ENCODE assay signal across 2 cellular contexts in genomic region chr9:121779381-121780117, GRCh38.
TF ChIP-seq lines count a peak whose summit lies in the region.

No MANE protein-coding gene starts in this region.

TF ChIP-seq in HEK293, 187 proteins besides CTCF, POLR2A, EP300 and RAD21 (continued from another document):
- TF ChIP-seq ZBTB49 (tag by site-specific recombination; IDR thresholded peaks at IDR 0.05; ENCODE audit: low read depth) (no peak), ZNF510 (tag by site-specific recombination; IDR thresholded peaks at IDR 0.05; ENCODE audit: insufficient replicate concordance) (no peak), ZNF26 (tag by site-specific recombination; IDR thresholded peaks at IDR 0.05) (peak; percentile 72; the same call in 1 of the 2 replicates)

TF ChIP-seq in H1, 55 proteins besides CTCF, POLR2A, EP300 and RAD21 (continued from another document):
- no peak for TF ChIP-seq TAF1 (IDR thresholded peaks at IDR 0.05; ENCODE audit: low read depth, low read length)
- TF ChIP-seq ASH2L (IDR thresholded peaks at IDR 0.05; ENCODE audit: low read length) = no peak
- TF ChIP-seq RFX5 (IDR thresholded peaks at IDR 0.05; ENCODE audit: borderline replicate concordance, low read depth, low read length) = no peak
- no peak for TF ChIP-seq RNF2 (IDR thresholded peaks at IDR 0.05; ENCODE audit: borderline replicate concordance, low read depth, low read length, missing control alignments, poor library complexity, severe bottlenecking)
- TF ChIP-seq CHD1 (IDR thresholded peaks at IDR 0.05; ENCODE audit: low read depth, low read length) = no peak
- TF ChIP-seq NANOG (IDR thresholded peaks at IDR 0.05; ENCODE audit: insufficient read depth, low read depth, low read length, poor library complexity, severe bottlenecking) = no peak
- TF ChIP-seq RBBP5 (IDR thresholded peaks at IDR 0.05; ENCODE audit: borderline replicate concordance, low read depth, low read length) = no peak
- TF ChIP-seq, protein P1, sequence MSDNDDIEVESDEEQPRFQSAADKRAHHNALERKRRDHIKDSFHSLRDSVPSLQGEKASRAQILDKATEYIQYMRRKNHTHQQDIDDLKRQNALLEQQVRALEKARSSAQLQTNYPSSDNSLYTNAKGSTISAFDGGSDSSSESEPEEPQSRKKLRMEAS (IDR thresholded peaks at IDR 0.05) = no peak
- no peak for TF ChIP-seq SAP30 (IDR thresholded peaks at IDR 0.05; ENCODE audit: insufficient read depth, insufficient replicate concordance, low read length)
- TF ChIP-seq, protein P2, sequence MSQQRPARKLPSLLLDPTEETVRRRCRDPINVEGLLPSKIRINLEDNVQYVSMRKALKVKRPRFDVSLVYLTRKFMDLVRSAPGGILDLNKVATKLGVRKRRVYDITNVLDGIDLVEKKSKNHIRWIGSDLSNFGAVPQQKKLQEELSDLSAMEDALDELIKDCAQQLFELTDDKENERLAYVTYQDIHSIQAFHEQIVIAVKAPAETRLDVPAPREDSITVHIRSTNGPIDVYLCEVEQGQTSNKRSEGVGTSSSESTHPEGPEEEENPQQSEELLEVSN (IDR thresholded peaks at IDR 0.05) = no peak
